In the genomic region with DNA sequence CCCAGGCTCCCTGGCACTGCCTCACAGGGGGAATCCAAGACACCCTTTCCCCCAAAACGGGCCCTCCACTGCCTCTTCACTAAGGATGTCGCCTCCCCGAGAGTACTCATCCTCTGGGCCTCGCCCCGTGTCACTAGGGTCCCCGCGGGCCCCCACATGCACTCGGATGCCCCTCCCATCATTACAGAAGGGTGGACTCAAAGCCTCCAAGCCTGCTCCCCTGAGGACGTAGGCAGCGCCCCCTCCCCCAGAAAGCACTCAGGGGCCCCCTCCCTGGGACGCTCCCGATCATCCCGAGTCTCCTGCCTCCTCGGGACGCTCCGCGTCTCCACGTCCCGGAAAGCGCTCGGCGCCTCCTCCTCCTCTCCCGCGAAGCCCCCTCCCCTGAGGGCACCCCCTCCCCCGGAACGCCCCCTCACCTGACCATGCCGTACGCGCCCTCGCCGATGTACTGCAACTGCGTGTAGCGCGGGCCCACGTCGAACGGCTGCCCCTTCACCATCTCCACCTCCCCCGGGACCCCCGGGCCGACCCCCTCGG, we compare ENCODE assay signal across 8 cellular contexts. TPM values are rescaled to one million over a fixed set of nuclear protein-coding genes. Genes with fewer than 3 reads are reported as not detected.
DNase-seq lines count a peak whose midpoint lies in the region; ATAC-seq, FAIRE-seq and TF ChIP-seq lines count a peak whose summit lies in the region.

No MANE protein-coding gene starts in this region.

- DNase-seq in activated CD8-positive, alpha-beta memory T cell treated with anti-CD3 and anti-CD28 coated beads for 24 hours, result peak; percentile 67
- DNase-seq in activated CD8-positive, alpha-beta memory T cell treated with anti-CD3 and anti-CD28 coated beads, Interleukin-2, amount 50 U/mL, for 4 hours, result no peak
- DNase-seq in T-helper 17 cell, result peak in 2 of 3 donors; percentile 18 to 27
- peak; percentile 39 for DNase-seq in endothelial cell of umbilical vein (ENCODE audit: low read depth, low spot score)
- DNase-seq in naive thymus-derived CD8-positive, alpha-beta T cell, result peak in 4 of 10 donors; percentile 14 to 20 (median 17)
- DNase-seq in SW 1271 (lab: John Stamatoyannopoulos, UW), result no peak
- no peak for DNase-seq in AG08396 (ENCODE audit: low spot score)
- no peak for DNase-seq in SIG-M5 treated with dmso at 0.1 percent for 504 hours (lab: John Stamatoyannopoulos, UW; ENCODE audit: unreplicated experiment)

- peaks cover 15% of the 10 kb centered on the region for H3K4me1 Mint-ChIP-seq in T-helper 17 cell
- H3K4me1 Mint-ChIP-seq in naive thymus-derived CD8-positive, alpha-beta T cell, result peaks cover 12 to 33% (median 32%) of the 10 kb centered on the region in 4 donors

- CTCF ChIA-PET in endothelial cell of umbilical vein (lab: Charles Lee), result interaction anchor here (1.1 kb wide), 2 partner anchors 10 to 31 kb away, joined by 4 to 7 read pairs; a partner anchor contains a TSS

- peak overlapping the region; percentile 91 for H3K4me3 Mint-ChIP-seq in T-helper 17 cell
- peak overlapping the region; percentile 80 to 92 (median 86) for H3K4me3 Mint-ChIP-seq in naive thymus-derived CD8-positive, alpha-beta T cell

- H3K36me3 Mint-ChIP-seq in T-helper 17 cell (ENCODE audit: low read depth), result no peaks in the 10 kb centered on the region
- peaks cover 0 to 12% (median 0%) of the 10 kb centered on the region in 3 donors for H3K36me3 Mint-ChIP-seq in naive thymus-derived CD8-positive, alpha-beta T cell

- H3K9me1 ChIP-seq in endothelial cell of umbilical vein (replicated peaks; ENCODE audit: control insufficient read depth, extremely low read depth, insufficient read depth, low read length), result no peaks in the 10 kb centered on the region

- no peaks in the 10 kb centered on the region for H3K9me3 Mint-ChIP-seq in naive thymus-derived CD8-positive, alpha-beta T cell

- peak overlapping the region; percentile 79 for H3K4me2 ChIP-seq in endothelial cell of umbilical vein (ENCODE audit: insufficient read depth, low read length)

- POLR2A ChIA-PET in endothelial cell of umbilical vein (lab: Charles Lee), result interaction anchor here (0.5 kb wide), 1 partner anchor 514 kb away, joined by 6 read pairs; no protein-coding TSS in a partner anchor
- POLR2A ChIA-PET in naive thymus-derived CD8-positive, alpha-beta T cell (lab: Charles Lee), result interaction anchor here (0.9 to 5.5 kb wide), 10 partner anchors 9 to 264 kb away, joined by 3 to 52 read pairs (median 8); a partner anchor contains a TSS

- TF ChIP-seq CTCF in endothelial cell of umbilical vein (IDR thresholded peaks at IDR 0.05; ENCODE audit: extremely low read depth in 1 of 2, insufficient read depth in 1 of 2, low read depth in 1 of 2, low read length in 2 of 2), result no peak

- peak overlapping the region; percentile 53 for H2AFZ ChIP-seq in endothelial cell of umbilical vein (ENCODE audit: low read depth, low read length)

- no peaks in the 10 kb centered on the region for H4K20me1 ChIP-seq in endothelial cell of umbilical vein (replicated peaks; ENCODE audit: control insufficient read depth, extremely low read depth, insufficient read depth, low read length)

- ATAC-seq in T-helper 17 cell, result peak; percentile 21
- peak; percentile 41 for ATAC-seq in naive thymus-derived CD8-positive, alpha-beta T cell

- intact Hi-C loops in endothelial cell of umbilical vein (cut with micrococcal nuclease), result loop anchor here (1.0 kb wide), 2 partner anchors 26 to 30 kb away; a partner anchor contains a TSS

- no peak for FAIRE-seq in endothelial cell of umbilical vein (lab: Jason Lieb, UNC)

- H3K27ac Mint-ChIP-seq in T-helper 17 cell, result peak overlapping the region; percentile 90
- H3K27ac Mint-ChIP-seq in naive thymus-derived CD8-positive, alpha-beta T cell, result peak overlapping the region; percentile 73 to 96 (median 83)

- peak; percentile 50 for TF ChIP-seq POLR2A in endothelial cell of umbilical vein (IDR thresholded peaks at IDR 0.05; ENCODE audit: low read depth, low read length)

- H3K4me1 ChIP-seq in endothelial cell of umbilical vein (ENCODE audit: control insufficient read depth, extremely low read depth, insufficient read depth, low read length), result peaks cover 14% of the 10 kb centered on the region

- peak overlapping the region; percentile 65 to 96 (median 75) for H3K4me3 ChIP-seq in endothelial cell of umbilical vein (replicated peaks in 1 of 3; ENCODE audit: insufficient read depth in 1 of 3, low read depth in 1 of 3, low read length in 3 of 3)

- H3K27me3 ChIP-seq in endothelial cell of umbilical vein (ENCODE audit: control insufficient read depth in 2 of 2, insufficient read depth in 2 of 2, low read length in 2 of 2), result no peaks in the 10 kb centered on the region

- peaks cover 5% of the 10 kb centered on the region for H3K79me2 ChIP-seq in endothelial cell of umbilical vein (ENCODE audit: control insufficient read depth, insufficient read depth, low read length)

- no TSS peak for BruUV-seq in endothelial cell of umbilical vein (replicated peaks; lab: Mats Ljungman, UMichigan)

- dilution Hi-C loops in endothelial cell of umbilical vein (cut with MboI; ENCODE audit: extremely low pct_ligation_motif_present, low sequenced_read_pairs), result no loop called here

- H3K27ac ChIP-seq in endothelial cell of umbilical vein (ENCODE audit: insufficient read depth, low read depth, low read length), result peak overlapping the region; percentile 50

- H3K27me3 Mint-ChIP-seq in T-helper 17 cell, result no peaks in the 10 kb centered on the region
- H3K27me3 Mint-ChIP-seq in naive thymus-derived CD8-positive, alpha-beta T cell, result no peaks in the 10 kb centered on the region

- peaks cover 9 to 15% of the 10 kb centered on the region in 2 experiments for H3K36me3 ChIP-seq in endothelial cell of umbilical vein (ENCODE audit: control insufficient read depth in 2 of 2, extremely low read depth in 1 of 2, insufficient read depth in 2 of 2, low read length in 2 of 2)

- peak overlapping the region; percentile 62 for H3K9ac ChIP-seq in endothelial cell of umbilical vein (replicated peaks; ENCODE audit: extremely low read depth, insufficient read depth, low read length)

- H3K9me3 ChIP-seq in T-helper 17 cell (ENCODE audit: control insufficient read depth, low read length, poor library complexity, severe bottlenecking) (no peaks in the 10 kb centered on the region), endothelial cell of umbilical vein (replicated peaks; ENCODE audit: control insufficient read depth, insufficient read depth, low read length) (no peaks in the 10 kb centered on the region)

RNA-seq across cellular contexts. Expression of a gene that starts 0.3 kb away (rescaled TPM):
- total RNA-seq in T-helper 17 cell, result 10 to 100 TPM; 76.5 to 77.6 TPM
- 138 and 143 TPM in 2 replicates for total RNA-seq in endothelial cell of umbilical vein
- polyA plus RNA-seq in endothelial cell of umbilical vein, result 294 and 337 TPM in 2 replicates
- 194 and 231 TPM in 2 replicates for polyA plus RNA-seq in endothelial cell of umbilical vein (2011; cell fraction: cytosol; rRNA removed)
- 255 and 306 TPM in 2 replicates for polyA plus RNA-seq in endothelial cell of umbilical vein (2011; cell fraction: nucleus; rRNA removed)
- 144 and 163 TPM in 2 replicates for polyA plus RNA-seq in endothelial cell of umbilical vein (2012)
- polyA minus RNA-seq in endothelial cell of umbilical vein, result 80.2 and 103 TPM in 2 replicates
- polyA minus RNA-seq in endothelial cell of umbilical vein (2011; cell fraction: cytosol; rRNA and poly(A)+ RNA removed), result 18.8 TPM
- 29.1 and 45.7 TPM in 2 replicates for polyA minus RNA-seq in endothelial cell of umbilical vein (2011; cell fraction: nucleus; rRNA and poly(A)+ RNA removed)
- 10 to 100 TPM; 61.8 to 64.7 TPM for total RNA-seq in naive thymus-derived CD8-positive, alpha-beta T cell
- 1 to 10 TPM; 6.7 to 7.8 (median 7.8) TPM for polyA plus RNA-seq in naive thymus-derived CD8-positive, alpha-beta T cell

RNA-seq across cellular contexts. Expression of a gene that starts 9.4 kb away (rescaled TPM):
- total RNA-seq in T-helper 17 cell (10 to 100 TPM; 12.6 to 13.7 TPM), endothelial cell of umbilical vein (17.9 and 18.6 TPM in 2 replicates)
- polyA plus RNA-seq in endothelial cell of umbilical vein, result 7.8 and 8.0 TPM in 2 replicates
- 2.2 and 3.0 TPM in 2 replicates for polyA plus RNA-seq in endothelial cell of umbilical vein (2011; cell fraction: cytosol; rRNA removed)
- 59.5 and 78.1 TPM in 2 replicates for polyA plus RNA-seq in endothelial cell of umbilical vein (2011; cell fraction: nucleus; rRNA removed)
- 5.5 and 12.6 TPM in 2 replicates for polyA plus RNA-seq in endothelial cell of umbilical vein (2012)
- 4.3 and 6.4 TPM in 2 replicates for polyA minus RNA-seq in endothelial cell of umbilical vein
- polyA minus RNA-seq in endothelial cell of umbilical vein (2011; cell fraction: cytosol; rRNA and poly(A)+ RNA removed), result 8.8 TPM
- 6.8 and 7.3 TPM in 2 replicates for polyA minus RNA-seq in endothelial cell of umbilical vein (2011; cell fraction: nucleus; rRNA and poly(A)+ RNA removed)
- total RNA-seq in naive thymus-derived CD8-positive, alpha-beta T cell, result 10 to 100 TPM; 19.8 to 25.0 TPM
- polyA plus RNA-seq in naive thymus-derived CD8-positive, alpha-beta T cell, result under 1 TPM in 1 of 3 donors, not detected in 2; 0.18 TPM

RNA-seq across cellular contexts. Expression of a gene that starts 26.7 kb away (rescaled TPM):
- total RNA-seq in T-helper 17 cell (100 to 1,000 TPM in 1 of 2 donors, 10 to 100 TPM in 1; 94.9 to 131 TPM), endothelial cell of umbilical vein (46.1 and 47.6 TPM in 2 replicates)
- 78.0 and 89.7 TPM in 2 replicates for polyA plus RNA-seq in endothelial cell of umbilical vein
- polyA plus RNA-seq in endothelial cell of umbilical vein (2011; cell fraction: cytosol; rRNA removed), result 30.1 and 53.8 TPM in 2 replicates
- polyA plus RNA-seq in endothelial cell of umbilical vein (2011; cell fraction: nucleus; rRNA removed), result 93.4 and 101 TPM in 2 replicates
- polyA plus RNA-seq in endothelial cell of umbilical vein (2012), result 35.4 and 56.5 TPM in 2 replicates
- polyA minus RNA-seq in endothelial cell of umbilical vein, result 12.8 and 24.7 TPM in 2 replicates
- 6.1 TPM for polyA minus RNA-seq in endothelial cell of umbilical vein (2011; cell fraction: cytosol; rRNA and poly(A)+ RNA removed)
- 20.3 and 35.9 TPM in 2 replicates for polyA minus RNA-seq in endothelial cell of umbilical vein (2011; cell fraction: nucleus; rRNA and poly(A)+ RNA removed)
- total RNA-seq in naive thymus-derived CD8-positive, alpha-beta T cell, result 100 to 1,000 TPM; 254 to 264 TPM
- polyA plus RNA-seq in naive thymus-derived CD8-positive, alpha-beta T cell, result 100 to 1,000 TPM; 201 to 301 (median 206) TPM

RNA-seq across cellular contexts. Expression of a gene that starts 31.0 kb away (rescaled TPM):
- total RNA-seq in T-helper 17 cell, result under 1 TPM; 0.65 to 0.94 TPM
- 0.42 and 0.60 TPM in 2 replicates for total RNA-seq in endothelial cell of umbilical vein
- 0.30 and 0.40 TPM in 2 replicates for polyA plus RNA-seq in endothelial cell of umbilical vein
- 0.05 and 0.13 TPM in 2 replicates for polyA plus RNA-seq in endothelial cell of umbilical vein (2011; cell fraction: cytosol; rRNA removed)
- 0.41 and 0.42 TPM in 2 replicates for polyA plus RNA-seq in endothelial cell of umbilical vein (2011; cell fraction: nucleus; rRNA removed)
- polyA plus RNA-seq in endothelial cell of umbilical vein (2012), result 0.16 and 0.23 TPM in 2 replicates
- not detected in 2 replicates for polyA minus RNA-seq in endothelial cell of umbilical vein
- not detected for polyA minus RNA-seq in endothelial cell of umbilical vein (2011; cell fraction: cytosol; rRNA and poly(A)+ RNA removed)
- polyA minus RNA-seq in endothelial cell of umbilical vein (2011; cell fraction: nucleus; rRNA and poly(A)+ RNA removed), result 0.43 TPM in 1 of 2 replicates, not detected in the other
- total RNA-seq in naive thymus-derived CD8-positive, alpha-beta T cell, result 1 to 10 TPM; 2.4 to 2.5 TPM
- under 1 TPM; 0.15 to 0.25 (median 0.25) TPM for polyA plus RNA-seq in naive thymus-derived CD8-positive, alpha-beta T cell

RNA-seq across cellular contexts. Expression of a gene that starts 46.9 kb away (rescaled TPM):
- total RNA-seq in T-helper 17 cell, result 10 to 100 TPM; 80.8 to 89.3 TPM
- 159 and 167 TPM in 2 replicates for total RNA-seq in endothelial cell of umbilical vein
- polyA plus RNA-seq in endothelial cell of umbilical vein, result 327 and 378 TPM in 2 replicates
- polyA plus RNA-seq in endothelial cell of umbilical vein (2011; cell fraction: cytosol; rRNA removed), result 216 and 234 TPM in 2 replicates
- 169 and 186 TPM in 2 replicates for polyA plus RNA-seq in endothelial cell of umbilical vein (2011; cell fraction: nucleus; rRNA removed)
- polyA plus RNA-seq in endothelial cell of umbilical vein (2012), result 153 and 194 TPM in 2 replicates
- 356 and 398 TPM in 2 replicates for polyA minus RNA-seq in endothelial cell of umbilical vein
- polyA minus RNA-seq in endothelial cell of umbilical vein (2011; cell fraction: cytosol; rRNA and poly(A)+ RNA removed), result 130 TPM
- 42.2 and 48.6 TPM in 2 replicates for polyA minus RNA-seq in endothelial cell of umbilical vein (2011; cell fraction: nucleus; rRNA and poly(A)+ RNA removed)
- 10 to 100 TPM; 82.8 to 83.4 TPM for total RNA-seq in naive thymus-derived CD8-positive, alpha-beta T cell
- 100 to 1,000 TPM; 153 to 199 (median 161) TPM for polyA plus RNA-seq in naive thymus-derived CD8-positive, alpha-beta T cell

Comparison
In these comparisons a context has a peak if more than half of its experiments do, and no peak if none do; other contexts are left out.
1. DNase-seq: peak in activated CD8-positive, alpha-beta memory T cell treated with anti-CD3 and anti-CD28 coated beads for 24 hours (single experiment), T-helper 17 cell (2 of 3) and endothelial cell of umbilical vein (single experiment); none in activated CD8-positive, alpha-beta memory T cell treated with anti-CD3 and anti-CD28 coated beads, Interleukin-2, amount 50 U/mL, for 4 hours (single experiment), SW 1271 (0 of 2), AG08396 (single experiment) and SIG-M5 treated with dmso at 0.1 percent for 504 hours (single experiment).